ENCODE assay signal across 18 cellular contexts in genomic region chr14:33062881-33063280, GRCh38.
DNase-seq lines count a peak whose midpoint lies in the region; FAIRE-seq and TF ChIP-seq lines count a peak whose summit lies in the region.
"Had no signal": no experiment of that assay in that cellular context is flagged by ENCODE, and none has a peak within 500 bp of the region (broad histone marks: within the 10 kb centered on the region; RNA-seq: fewer than 3 reads in every experiment).

No MANE protein-coding gene starts in this region.

- H3K27me3 ChIP-seq in HAP-1 (ENCODE audit: low read depth): no peaks in the 10 kb centered on the region
- H3K27me3 ChIP-seq: ovary, tibial nerve had no signal

- no peak for TF ChIP-seq CTCF in astrocyte of the spinal cord (IDR thresholded peaks at IDR 0.05; ENCODE audit: low read depth, low read length)

- FAIRE-seq in islet of Langerhans (lab: Jason Lieb, UNC): peak; percentile 49
- FAIRE-seq: endometrium had no signal

- in situ Hi-C loops in astrocyte of the spinal cord (cut with HindIII; ENCODE audit: low sequenced_read_pairs) (no loop called here), HAP-1 (cut with MboI; ENCODE audit: low sequenced_read_pairs) (no loop called here)

- H3K4me3 ChIP-seq in astrocyte of the spinal cord (ENCODE audit: low read depth, low read length) (no peak overlapping the region), HAP-1 (no peak overlapping the region)
- H3K4me3 ChIP-seq: ovary, tibial nerve had no signal

- H3K9me3 ChIP-seq in HAP-1: no peaks in the 10 kb centered on the region
- H3K9me3 ChIP-seq: ovary, tibial nerve had no signal

- DNase-seq in ELR (ENCODE audit: low read depth) (peak; percentile 1), NCI-H226 (peak; percentile 32), astrocyte of the spinal cord (ENCODE audit: low read depth, low spot score) (peak; percentile 82), NCI-H1694 (lab: John Stamatoyannopoulos, UW) (no peak), HAP-1 (ENCODE audit: low spot score in 2 of 2) (no peak), NCI-H510A (lab: John Stamatoyannopoulos, UW) (no peak), NCI-H446 (lab: John Stamatoyannopoulos, UW) (no peak)
- DNase-seq: amniotic stem cell; DMS79 treated with DMSO at 0.1 percent for 48 hours; foreskin melanocyte; kidney glomerular epithelial cell; naive thymus-derived CD8-positive, alpha-beta T cell; NCI-H1105; ovary; stimulated activated naive CD4-positive, alpha-beta T cell had no signal

- H3K36me3 ChIP-seq in HAP-1 (replicated peaks): no peaks in the 10 kb centered on the region
- H3K36me3 ChIP-seq: ovary, tibial nerve had no signal

- H3K4me1 ChIP-seq in HAP-1: peaks cover 16% of the 10 kb centered on the region; the same call in 1 of the 2 replicates
- H3K4me1 ChIP-seq: tibial nerve had no signal

Comparison
In these comparisons a context has a peak if more than half of its experiments do, and no peak if none do; other contexts are left out.
1. DNase-seq: peak in ELR (single experiment), NCI-H226 (single experiment) and astrocyte of the spinal cord (single experiment); none in NCI-H1694 (single experiment), HAP-1 (0 of 2), NCI-H510A (single experiment) and NCI-H446 (0 of 2).